In the genomic region with DNA sequence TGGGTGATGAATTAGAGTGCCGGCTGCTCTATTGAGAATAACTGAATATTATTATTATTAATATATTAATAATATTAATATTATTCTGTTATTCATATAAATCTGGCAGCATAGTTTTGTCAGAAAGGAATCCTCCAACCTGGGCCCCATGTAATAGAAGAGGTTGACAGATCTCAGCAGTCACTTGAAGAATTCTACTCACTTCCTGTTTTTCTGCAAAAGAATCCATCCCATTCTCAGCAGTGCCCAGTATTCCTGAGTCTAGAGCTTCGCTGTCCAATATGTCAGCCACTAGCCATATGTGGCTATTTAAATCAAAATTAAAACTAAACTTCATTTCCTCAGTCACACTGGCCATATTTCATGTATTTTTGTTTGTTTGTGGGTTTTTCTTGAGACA, we compare ENCODE assay signal across 33 cellular contexts.
"Had no signal": no experiment of that assay in that cellular context is flagged by ENCODE, and none has a peak within 500 bp of the region (broad histone marks: within the 10 kb centered on the region; RNA-seq: fewer than 3 reads in every experiment).

No MANE protein-coding gene starts in this region.

- H3K9me3 Mint-ChIP-seq: activated naive CD4-positive, alpha-beta T cell treated with anti-CD3 and anti-CD28 coated beads for 36 hours; activated naive CD8-positive, alpha-beta T cell treated with anti-CD3 and anti-CD28 coated beads for 36 hours; naive thymus-derived CD4-positive, alpha-beta T cell; stimulated activated memory B cell treated with anti-CD40 and anti-IgM and Interleukin-4, amounts not matched to agents 10 μg/mL and 1 μg/mL and 100 μg/mL, for 72 hours; stimulated activated naive CD8-positive, alpha-beta T cell treated with anti-CD3 and anti-CD28 coated beads, Interleukin-15, amount 100 ng/mL, for 72 hours had no signal

- H3K9ac ChIP-seq: parathyroid adenoma had no signal

- H3K4me1 Mint-ChIP-seq: stimulated activated memory B cell treated with anti-CD40 and anti-IgM and Interleukin-4, amounts not matched to agents 10 μg/mL and 1 μg/mL and 100 μg/mL, for 72 hours; stimulated activated naive CD8-positive, alpha-beta T cell treated with anti-CD3 and anti-CD28 coated beads, Interleukin-15, amount 100 ng/mL, for 72 hours had no signal

- H3K27ac ChIP-seq: adrenal gland, body of pancreas, colonic mucosa, gastroesophageal sphincter, parathyroid adenoma, psoas muscle, sigmoid colon, upper lobe of left lung, vagina, VCaP had no signal

- H3K9me3 ChIP-seq: adrenal gland, body of pancreas, colonic mucosa, gastroesophageal sphincter, psoas muscle, sigmoid colon, upper lobe of left lung, vagina had no signal

- H3K27ac Mint-ChIP-seq: activated naive CD4-positive, alpha-beta T cell treated with anti-CD3 and anti-CD28 coated beads for 36 hours; activated naive CD8-positive, alpha-beta T cell treated with anti-CD3 and anti-CD28 coated beads for 36 hours; memory B cell; naive thymus-derived CD4-positive, alpha-beta T cell; stimulated activated memory B cell treated with anti-CD40 and anti-IgM and Interleukin-4, amounts not matched to agents 10 μg/mL and 1 μg/mL and 100 μg/mL, for 72 hours; stimulated activated naive CD8-positive, alpha-beta T cell treated with anti-CD3 and anti-CD28 coated beads, Interleukin-15, amount 100 ng/mL, for 72 hours had no signal

- H3K36me3 Mint-ChIP-seq: activated naive CD8-positive, alpha-beta T cell treated with anti-CD3 and anti-CD28 coated beads for 36 hours had no signal

- H3K27me3 ChIP-seq: adrenal gland, body of pancreas, colonic mucosa, gastroesophageal sphincter, sigmoid colon, upper lobe of left lung, vagina had no signal

- H3K4me3 Mint-ChIP-seq: activated naive CD4-positive, alpha-beta T cell treated with anti-CD3 and anti-CD28 coated beads for 36 hours; activated naive CD8-positive, alpha-beta T cell treated with anti-CD3 and anti-CD28 coated beads for 36 hours; memory B cell; naive thymus-derived CD4-positive, alpha-beta T cell; stimulated activated memory B cell treated with anti-CD40 and anti-IgM and Interleukin-4, amounts not matched to agents 10 μg/mL and 1 μg/mL and 100 μg/mL, for 72 hours; stimulated activated naive CD8-positive, alpha-beta T cell treated with anti-CD3 and anti-CD28 coated beads, Interleukin-15, amount 100 ng/mL, for 72 hours had no signal

- ATAC-seq: activated CD4-positive, CD25-positive, alpha-beta regulatory T cell treated with anti-CD3 and anti-CD28 coated beads, Interleukin-2, amount 50 U/mL, for 24 hours; body of pancreas; gastroesophageal sphincter; left colon; naive thymus-derived CD4-positive, alpha-beta T cell; psoas muscle; stimulated activated memory B cell treated with anti-CD40 and anti-IgM and Interleukin-4, amounts not matched to agents 10 μg/mL and 1 μg/mL and 100 μg/mL, for 72 hours; stimulated activated naive CD8-positive, alpha-beta T cell treated with anti-CD3 and anti-CD28 coated beads, Interleukin-15, amount 100 ng/mL, for 72 hours had no signal

- DNase-seq: activated CD4-positive, alpha-beta T cell treated with anti-CD3 and anti-CD28 coated beads for 48 hours; activated CD4-positive, alpha-beta T cell treated with anti-CD3 and anti-CD28 coated beads, Interleukin-2, amount 50 U/mL, for 48 hours; activated effector memory CD4-positive, alpha-beta T cell treated with Interleukin-2 at 50 U/mL for 16 hours; activated naive CD4-positive, alpha-beta T cell treated with anti-CD3 and anti-CD28 coated beads for 36 hours; activated naive CD8-positive, alpha-beta T cell treated with anti-CD3 and anti-CD28 coated beads for 36 hours; adrenal gland; aorta; body of pancreas; colonic mucosa; effector CD8-positive, alpha-beta T cell; erythroblast; hippocampal formation; kidney; left colon; midbrain; naive thymus-derived CD4-positive, alpha-beta T cell; psoas muscle; sigmoid colon; small intestine; stimulated activated CD4-positive, alpha-beta T cell treated with anti-CD3 and anti-CD28 coated beads, Interleukin-1b, Interleukin-23, amount 100 ng/mL, for 48 hours; stimulated activated CD4-positive, alpha-beta T cell treated with anti-CD3 and anti-CD28 coated beads, Interleukin-4, amount 100 ng/mL, for 4 hours; stimulated activated CD8-positive, alpha-beta memory T cell treated with anti-CD3 and anti-CD28 coated beads, Interleukin-4, amount 100 ng/mL, for 48 hours; stimulated activated naive CD8-positive, alpha-beta T cell treated with anti-CD3 and anti-CD28 coated beads, Interleukin-15, amount 100 ng/mL, for 72 hours; substantia nigra; upper lobe of left lung had no signal

- H3K4me3 ChIP-seq: adrenal gland, body of pancreas, colonic mucosa, gastroesophageal sphincter, psoas muscle, sigmoid colon, upper lobe of left lung, vagina had no signal

- H3K36me3 ChIP-seq: adrenal gland, colonic mucosa, gastroesophageal sphincter, sigmoid colon, upper lobe of left lung, vagina had no signal

- FAIRE-seq: kidney, small intestine, TTC549 had no signal

- H3K4me1 ChIP-seq: adrenal gland, body of pancreas, colonic mucosa, gastroesophageal sphincter, parathyroid adenoma, psoas muscle, sigmoid colon, upper lobe of left lung, vagina had no signal

- H3K27me3 Mint-ChIP-seq: stimulated activated memory B cell treated with anti-CD40 and anti-IgM and Interleukin-4, amounts not matched to agents 10 μg/mL and 1 μg/mL and 100 μg/mL, for 72 hours; stimulated activated naive CD8-positive, alpha-beta T cell treated with anti-CD3 and anti-CD28 coated beads, Interleukin-15, amount 100 ng/mL, for 72 hours had no signal
